In the genomic region with DNA sequence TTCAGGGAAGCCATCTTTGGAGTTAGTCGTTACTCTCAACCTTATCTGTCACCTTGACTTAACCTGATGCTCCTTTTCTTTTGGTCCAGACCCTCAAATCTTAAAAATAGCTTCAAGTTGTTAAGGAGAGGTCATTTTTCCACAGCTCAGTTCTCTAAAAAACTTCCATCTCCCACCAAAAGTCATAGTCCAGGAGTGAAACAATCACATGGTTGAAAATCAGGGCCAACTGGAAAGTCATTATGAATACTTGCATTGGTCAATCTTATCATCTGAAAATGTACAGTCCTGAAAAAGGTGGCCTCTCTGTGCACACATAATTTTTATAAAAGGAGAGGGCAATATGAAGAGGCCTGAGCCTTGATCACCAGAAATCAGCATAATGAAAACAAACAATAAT, we compare ENCODE assay signal across 28 cellular contexts.
"Had no signal": no experiment of that assay in that cellular context is flagged by ENCODE, and none has a peak within 500 bp of the region (broad histone marks: within the 10 kb centered on the region; RNA-seq: fewer than 3 reads in every experiment).

No MANE protein-coding gene starts in this region.

- ATAC-seq: activated CD4-positive, alpha-beta T cell treated with anti-CD3 and anti-CD28 coated beads for 36 hours; activated T-cell treated with anti-CD3 and anti-CD28 coated beads, Interleukin-2, amount 50 U/mL, for 72 hours; esophagus mucosa; gastrocnemius medialis; left ventricle myocardium superior; natural killer cell treated with Interleukin-12 subunit alpha and Interleukin-12 subunit beta and Interleukin-15 and Interleukin-18, amount 100 ng/mL, for 72 hours; pancreas; sciatic nerve; stimulated activated effector memory CD8-positive, alpha-beta T cell treated with anti-CD3 and anti-CD28 coated beads, Interleukin-12 subunit alpha, Interleukin-12 subunit beta, amount 100 ng/mL, for 72 hours had no signal

- H3K27me3 ChIP-seq: gastrocnemius medialis, pancreas, stomach, suprapubic skin, tibial nerve had no signal

- H3K27ac Mint-ChIP-seq: activated B cell treated with CpG ODN at 0.5 μM for 24 hours; activated CD4-positive, alpha-beta T cell treated with anti-CD3 and anti-CD28 coated beads for 36 hours; activated naive CD4-positive, alpha-beta T cell treated with anti-CD3 and anti-CD28 coated beads for 36 hours; activated T-cell treated with anti-CD3 and anti-CD28 coated beads, Interleukin-2, amount 50 U/mL, for 72 hours; brain; mesothelial cell of epicardium; stimulated activated effector memory CD8-positive, alpha-beta T cell treated with anti-CD3 and anti-CD28 coated beads, Interleukin-12 subunit alpha, Interleukin-12 subunit beta, amount 100 ng/mL, for 72 hours; T-helper 1 cell treated with Interleukin-12 subunit alpha and Interleukin-12 subunit beta and Interleukin-4 antibody, amounts not matched to agents 30 μg/mL and 1 μg/mL, for 36 hours had no signal

- H3K4me3 ChIP-seq: gastrocnemius medialis, pancreas, stomach, suprapubic skin, tibial nerve had no signal

- H3K4me3 Mint-ChIP-seq: activated B cell treated with CpG ODN at 0.5 μM for 24 hours; activated CD4-positive, alpha-beta T cell treated with anti-CD3 and anti-CD28 coated beads for 36 hours; activated naive CD4-positive, alpha-beta T cell treated with anti-CD3 and anti-CD28 coated beads for 36 hours; activated T-cell treated with anti-CD3 and anti-CD28 coated beads, Interleukin-2, amount 50 U/mL, for 72 hours; brain; mesothelial cell of epicardium; natural killer cell treated with Interleukin-12 subunit alpha and Interleukin-12 subunit beta and Interleukin-15 and Interleukin-18, amount 100 ng/mL, for 72 hours; stimulated activated effector memory CD8-positive, alpha-beta T cell treated with anti-CD3 and anti-CD28 coated beads, Interleukin-12 subunit alpha, Interleukin-12 subunit beta, amount 100 ng/mL, for 72 hours; T-helper 1 cell treated with Interleukin-12 subunit alpha and Interleukin-12 subunit beta and Interleukin-4 antibody, amounts not matched to agents 30 μg/mL and 1 μg/mL, for 36 hours had no signal

- FAIRE-seq: endothelial cell of umbilical vein, islet of Langerhans, pancreas, small intestine had no signal

- H3K9me3 ChIP-seq: gastrocnemius medialis, pancreas, stomach, suprapubic skin, tibial nerve had no signal

- H3K36me3 ChIP-seq: gastrocnemius medialis, pancreas, stomach, suprapubic skin, tibial nerve had no signal

- H3K9me3 Mint-ChIP-seq: activated B cell treated with CpG ODN at 0.5 μM for 24 hours; activated naive CD4-positive, alpha-beta T cell treated with anti-CD3 and anti-CD28 coated beads for 36 hours; activated T-cell treated with anti-CD3 and anti-CD28 coated beads, Interleukin-2, amount 50 U/mL, for 72 hours; mesothelial cell of epicardium; natural killer cell treated with Interleukin-12 subunit alpha and Interleukin-12 subunit beta and Interleukin-15 and Interleukin-18, amount 100 ng/mL, for 72 hours; stimulated activated effector memory CD8-positive, alpha-beta T cell treated with anti-CD3 and anti-CD28 coated beads, Interleukin-12 subunit alpha, Interleukin-12 subunit beta, amount 100 ng/mL, for 72 hours; T-helper 1 cell treated with Interleukin-12 subunit alpha and Interleukin-12 subunit beta and Interleukin-4 antibody, amounts not matched to agents 30 μg/mL and 1 μg/mL, for 36 hours had no signal

- H3K27ac ChIP-seq: gastrocnemius medialis, pancreas, suprapubic skin, tibial nerve had no signal

- H3K27me3 Mint-ChIP-seq: activated B cell treated with CpG ODN at 0.5 μM for 24 hours; activated CD4-positive, alpha-beta T cell treated with anti-CD3 and anti-CD28 coated beads for 36 hours; brain; natural killer cell treated with Interleukin-12 subunit alpha and Interleukin-12 subunit beta and Interleukin-15 and Interleukin-18, amount 100 ng/mL, for 72 hours had no signal

- H3K36me3 Mint-ChIP-seq: brain; mesothelial cell of epicardium; natural killer cell treated with Interleukin-12 subunit alpha and Interleukin-12 subunit beta and Interleukin-15 and Interleukin-18, amount 100 ng/mL, for 72 hours had no signal

- DNase-seq: activated B cell treated with CpG ODN at 0.5 μM for 24 hours; activated CD4-positive, alpha-beta T cell treated with anti-CD3 and anti-CD28 coated beads for 36 hours; activated CD4-positive, alpha-beta T cell treated with anti-CD3 and anti-CD28 coated beads, Interleukin-2, amount 50 U/mL, for 4 hours; activated CD8-positive, alpha-beta memory T cell treated with anti-CD3 and anti-CD28 coated beads, Interleukin-2, amount 50 U/mL, for 48 hours; activated effector memory CD4-positive, alpha-beta T cell treated with Interleukin-2 at 50 U/mL for 16 hours; activated naive CD4-positive, alpha-beta T cell treated with anti-CD3 and anti-CD28 coated beads for 36 hours; activated T-cell treated with anti-CD3 and anti-CD28 coated beads, Interleukin-2, amount 50 U/mL, for 72 hours; anterior cingulate cortex; dermis blood vessel endothelial cell; effector CD8-positive, alpha-beta T cell; gastrocnemius medialis; left ventricle myocardium superior; mammary epithelial cell; pancreas; small intestine; stimulated activated CD4-positive, alpha-beta T cell treated with anti-CD3 and anti-CD28 coated beads, Interleukin-2, amount 100 ng/mL, for 24 hours; stomach had no signal
